19 cellular contexts compared by ENCODE assay signal in the genomic region with DNA sequence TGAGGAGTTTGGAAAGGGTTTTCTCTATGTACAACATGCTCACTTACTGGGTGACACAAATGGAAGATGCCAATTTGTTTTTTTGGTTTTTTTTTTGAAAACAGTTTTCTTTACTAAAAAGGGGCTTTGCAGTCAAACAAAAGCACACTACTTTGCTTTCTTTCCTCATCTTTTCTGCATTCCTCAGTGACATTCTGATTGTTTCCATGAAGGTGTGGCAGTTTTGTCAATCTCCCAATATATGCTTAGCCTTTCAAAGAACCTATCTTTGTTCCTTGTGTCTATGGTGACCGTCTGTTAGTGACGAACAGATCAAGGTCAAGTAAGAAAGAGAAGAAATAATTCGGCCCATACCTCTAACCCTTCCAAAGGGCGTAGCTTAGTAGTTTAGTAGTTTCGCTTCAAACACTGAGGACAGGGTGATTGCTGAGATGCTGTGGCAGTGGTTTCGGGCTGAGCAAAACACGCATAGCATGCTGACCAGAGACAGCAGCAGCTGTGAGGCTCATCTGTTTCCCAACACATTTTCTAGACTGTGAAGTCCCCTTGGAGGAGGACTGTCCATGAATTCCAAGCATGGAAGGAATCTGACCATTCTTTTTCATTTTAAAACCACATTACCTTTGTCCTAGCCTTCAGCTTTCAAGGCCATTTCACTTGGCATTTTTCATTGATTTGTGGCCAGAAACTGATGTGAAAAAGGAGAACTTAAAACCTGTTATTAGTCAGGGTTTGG.
DNase-seq lines count a peak whose midpoint lies in the region; ATAC-seq, FAIRE-seq and TF ChIP-seq lines count a peak whose summit lies in the region.
"Had no signal": no experiment of that assay in that cellular context is flagged by ENCODE, and none has a peak within 500 bp of the region (broad histone marks: within the 10 kb centered on the region; RNA-seq: fewer than 3 reads in every experiment).

No MANE protein-coding gene starts in this region.

- peak; percentile 80 for ATAC-seq in GM12878
- ATAC-seq: activated naive CD4-positive, alpha-beta T cell treated with anti-CD3 and anti-CD28 coated beads, Interleukin-2, amount 50 U/mL, for 72 hours; PC-3; stimulated activated memory B cell treated with anti-CD40 and anti-IgM and Interleukin-4, amounts not matched to agents 10 μg/mL and 1 μg/mL and 100 μg/mL, for 72 hours had no signal

- H3K4me2 ChIP-seq in GM12878 (ENCODE audit: control insufficient read depth, insufficient read depth) = no peak overlapping the region

- H3K4me1 ChIP-seq in HUES48 (ENCODE audit: control insufficient read depth, insufficient read depth, low read length) (peaks cover 33% of the 10 kb centered on the region), GM12878 (ENCODE audit: control insufficient read depth, insufficient read depth, low read length) (no peaks in the 10 kb centered on the region)

- intact Hi-C loops in GM12878 (cut with micrococcal nuclease; ENCODE audit: unreplicated experiment) = no loop called here

- no peak overlapping the region for H2AFZ ChIP-seq in GM12878 (ENCODE audit: control insufficient read depth, low read depth, low read length)

- POLR2A ChIA-PET in GM12878 (lab: Charles Lee) = interaction anchor here (0.6 kb wide), 1 partner anchor 184 kb away, joined by 3 read pairs; no protein-coding TSS in a partner anchor
- POLR2A ChIA-PET in RWPE1 (lab: Yijun Ruan, JAX; ENCODE audit: low non-redundant PET) = no interaction called here

- H3K27me3 ChIP-seq in HUES48 (ENCODE audit: control insufficient read depth, insufficient read depth, low read length) (no peaks in the 10 kb centered on the region), GM12878 (replicated peaks in 1 of 2; ENCODE audit: control insufficient read depth in 2 of 2, insufficient read depth in 2 of 2, low read length in 1 of 2) (no peaks in the 10 kb centered on the region)

- H3K4me3 ChIP-seq in HUES48 (ENCODE audit: low read depth, low read length) (no peak overlapping the region), GM12878 (no peak overlapping the region)
- H3K4me3 ChIP-seq: SK-N-MC, thoracic aorta had no signal

- DNase-seq in GM12878 (ENCODE audit: low read depth, low spot score) (no peak), myocyte (ENCODE audit: low read depth) (peak; percentile 95), amniotic stem cell (lab: John Stamatoyannopoulos, UW) (no peak), RWPE1 (ENCODE audit: low spot score) (no peak), D721Med (ENCODE audit: insufficient read length, low spot score) (no peak)
- no peak for DNase-seq in activated naive CD4-positive, alpha-beta T cell (lab: John Stamatoyannopoulos, UW)
- DNase-seq: activated CD4-positive, CD25-positive, alpha-beta regulatory T cell treated with anti-CD3 and anti-CD28 coated beads, Interleukin-2, amount 50 U/mL, for 72 hours; C1 segment of cervical spinal cord; dermis blood vessel endothelial cell; GDM1; kidney glomerular epithelial cell; NCI-H2171 treated with DMSO at 0.1 percent for 48 hours; PC-3 had no signal

- no peak for TF ChIP-seq RAD21 in GM12878 (IDR thresholded peaks at IDR 0.05; ENCODE audit: insufficient read depth, low read depth, low read length)

- no TSS peak for BruUV-seq in GM12878 (replicated peaks; lab: Mats Ljungman, UMichigan)

- CTCF ChIA-PET in GM12878 (lab: Yijun Ruan, JAX) = interaction anchor here (1.5 to 6.5 kb wide), 2 partner anchors 10 to 26 kb away, joined by 3 to 32 read pairs; no protein-coding TSS in a partner anchor
- CTCF ChIA-PET in RWPE1 (lab: Yijun Ruan, JAX) = interaction anchor here (0.6 kb wide), 1 partner anchor 668 kb away, joined by 3 read pairs; no protein-coding TSS in a partner anchor

- in situ Hi-C loops in GM12878 (cut with MboI) = no loop called here

- no peaks in the 10 kb centered on the region for H3K36me3 ChIP-seq in HUES48 (ENCODE audit: control insufficient read depth, insufficient read depth, low read length)
- H3K36me3 ChIP-seq in GM12878 (ENCODE audit: control insufficient read depth in 2 of 2, insufficient read depth in 2 of 2, low read length in 1 of 2) = no peaks in the 10 kb centered on the region
- H3K36me3 ChIP-seq: thoracic aorta had no signal

- 36% methylated on average over 7 of the region's 7 CpGs for WGBS in GM12878 (ENCODE audit: insufficient coverage, insufficient replicate concordance, low lambda C conversion rate, missing lambda C conversion rate)

- TF ChIP-seq POLR2A in GM12878 (IDR thresholded peaks at IDR 0.05; ENCODE audit: low read depth, low read length) = no peak

- TF ChIP-seq EP300 in GM12878 (IDR thresholded peaks at IDR 0.05; ENCODE audit: borderline replicate concordance in 1 of 2, control insufficient read depth in 1 of 2, low read depth in 2 of 2, low read length in 2 of 2) = peak in 1 of 2 experiments; percentile 41; a peak in 1 of 4 replicates

- no peak for TF ChIP-seq CTCF in GM12878 (IDR thresholded peaks at IDR 0.05 in 2 of 3, conservative IDR thresholded peaks at IDR 0.05 in 1 of 3; ENCODE audit: control insufficient read depth in 2 of 3, extremely low read depth in 1 of 3, insufficient read depth in 1 of 3, low read depth in 3 of 3, low read length in 3 of 3)
- no peak for TF ChIP-seq CTCF in RWPE1 (conservative IDR thresholded peaks at IDR 0.05; ENCODE audit: low read depth)
- TF ChIP-seq CTCF in D721Med (IDR thresholded peaks at IDR 0.05; ENCODE audit: insufficient read depth, missing control alignments) = no peak

- H3K9me3 ChIP-seq in HUES48 (ENCODE audit: control insufficient read depth, insufficient read depth, low read length) (no peaks in the 10 kb centered on the region), GM12878 (replicated peaks; ENCODE audit: control insufficient read depth, insufficient read depth, low read length) (no peaks in the 10 kb centered on the region)
- H3K9me3 ChIP-seq: thoracic aorta had no signal

- no peaks in the 10 kb centered on the region for H4K20me1 ChIP-seq in GM12878 (ENCODE audit: control insufficient read depth, insufficient read depth)

- FAIRE-seq in GM12878 (lab: Jason Lieb, UNC) (no peak), D721Med (lab: Jason Lieb, UNC) (no peak)
- FAIRE-seq: frontal cortex had no signal

- H3K27ac ChIP-seq in HUES48 (ENCODE audit: low read depth, low read length) (peak overlapping the region; percentile 2), GM12878 (ENCODE audit: control insufficient read depth, insufficient read depth) (no peak overlapping the region), RWPE1 (no peak overlapping the region)
- H3K27ac ChIP-seq: SK-N-MC, thoracic aorta had no signal

- SMC1A ChIA-PET in GM12878 (lab: Charles Lee; ENCODE audit: uncharacterized antibody, unreplicated experiment) = interaction anchor here (1.2 to 5.6 kb wide), 2 partner anchors 25 to 178 kb away, joined by 3 to 42 read pairs; no protein-coding TSS in a partner anchor

- H3K9ac ChIP-seq in HUES48 (ENCODE audit: low read depth, low read length) (no peak overlapping the region), GM12878 (ENCODE audit: control insufficient read depth, insufficient read depth, low read length) (no peak overlapping the region)

- no peaks in the 10 kb centered on the region for H3K79me2 ChIP-seq in GM12878 (ENCODE audit: control insufficient read depth, insufficient read depth, low read length)

- RAD21 ChIA-PET in GM12878 (lab: Charles Lee; ENCODE audit: unreplicated experiment) = no interaction called here

TF ChIP-seq in GM12878, 131 proteins besides CTCF, POLR2A, EP300 and RAD21 (continues in another document):
- TF ChIP-seq DPF2 (IDR thresholded peaks at IDR 0.05) (0 out of 2 replicates have a peak, but pooled peaks have one; percentile 53), IKZF2 (IDR thresholded peaks at IDR 0.05) (peak in 1 of 2 experiments; percentile 57; a peak in 2 of 4 replicates), LARP7 (IDR thresholded peaks at IDR 0.05) (no peak), NR2C1 (IDR thresholded peaks at IDR 0.05) (no peak)
- TF ChIP-seq, protein P1, sequence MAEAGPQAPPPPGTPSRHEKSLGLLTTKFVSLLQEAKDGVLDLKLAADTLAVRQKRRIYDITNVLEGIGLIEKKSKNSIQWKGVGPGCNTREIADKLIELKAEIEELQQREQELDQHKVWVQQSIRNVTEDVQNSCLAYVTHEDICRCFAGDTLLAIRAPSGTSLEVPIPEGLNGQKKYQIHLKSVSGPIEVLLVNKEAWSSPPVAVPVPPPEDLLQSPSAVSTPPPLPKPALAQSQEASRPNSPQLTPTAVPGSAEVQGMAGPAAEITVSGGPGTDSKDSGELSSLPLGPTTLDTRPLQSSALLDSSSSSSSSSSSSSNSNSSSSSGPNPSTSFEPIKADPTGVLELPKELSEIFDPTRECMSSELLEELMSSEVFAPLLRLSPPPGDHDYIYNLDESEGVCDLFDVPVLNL (IDR thresholded peaks at IDR 0.05; ENCODE audit: low read depth, low read length) = no peak
- TF ChIP-seq, protein P2, sequence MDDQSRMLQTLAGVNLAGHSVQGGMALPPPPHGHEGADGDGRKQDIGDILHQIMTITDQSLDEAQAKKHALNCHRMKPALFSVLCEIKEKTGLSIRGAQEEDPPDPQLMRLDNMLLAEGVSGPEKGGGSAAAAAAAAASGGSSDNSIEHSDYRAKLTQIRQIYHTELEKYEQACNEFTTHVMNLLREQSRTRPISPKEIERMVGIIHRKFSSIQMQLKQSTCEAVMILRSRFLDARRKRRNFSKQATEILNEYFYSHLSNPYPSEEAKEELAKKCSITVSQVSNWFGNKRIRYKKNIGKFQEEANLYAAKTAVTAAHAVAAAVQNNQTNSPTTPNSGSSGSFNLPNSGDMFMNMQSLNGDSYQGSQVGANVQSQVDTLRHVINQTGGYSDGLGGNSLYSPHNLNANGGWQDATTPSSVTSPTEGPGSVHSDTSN (IDR thresholded peaks at IDR 0.05; ENCODE audit: insufficient replicate concordance, low read depth, low read length) = no peak
